ENCODE assay signal across 19 cellular contexts in the genomic region with DNA sequence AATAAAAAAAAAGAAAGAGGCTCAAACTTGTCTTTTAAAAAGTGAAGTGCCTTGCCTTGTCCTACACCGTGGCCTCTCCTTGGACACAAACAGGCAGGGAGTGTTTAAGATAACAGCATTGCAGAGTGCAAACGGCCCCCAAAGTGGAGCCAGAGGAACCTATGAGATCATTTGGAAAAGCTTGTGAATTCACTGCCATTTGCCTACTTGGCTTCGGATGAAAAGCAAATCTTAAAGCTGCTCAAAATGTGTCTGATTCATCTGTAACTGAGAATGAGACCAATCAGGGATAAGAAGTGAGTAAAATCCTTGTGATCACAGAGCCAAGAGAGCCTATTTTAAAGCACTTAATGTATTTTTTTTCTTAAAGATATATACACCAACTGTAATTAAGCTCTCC.
DNase-seq lines count a peak whose midpoint lies in the region; ATAC-seq, FAIRE-seq and TF ChIP-seq lines count a peak whose summit lies in the region.
"Had no signal": no experiment of that assay in that cellular context is flagged by ENCODE, and none has a peak within 500 bp of the region (broad histone marks: within the 10 kb centered on the region; RNA-seq: fewer than 3 reads in every experiment).

No MANE protein-coding gene starts in this region.

- H4K20me1 ChIP-seq in GM23248 (ENCODE audit: insufficient read depth), result no peaks in the 10 kb centered on the region
- no peaks in the 10 kb centered on the region for H4K20me1 ChIP-seq in HepG2 (ENCODE audit: insufficient read depth, low read length)

- DNase-seq in GM23248 (peak; percentile 60), SK-MEL-5 (ENCODE audit: low read depth, low spot score) (peak; percentile 15), fibroblast of gingiva (ENCODE audit: low read depth) (peak; percentile 36), neuronal stem cell (ENCODE audit: low spot score) (no peak), HepG2 (ENCODE audit: low spot score) (no peak), small intestine (no peak), NCI-H345 treated with DMSO at 0.1 percent for 48 hours (lab: John Stamatoyannopoulos, UW; ENCODE audit: unreplicated experiment) (no peak)
- DNase-seq: activated CD4-positive, alpha-beta T cell treated with anti-CD3 and anti-CD28 coated beads, Interleukin-2, amount 50 U/mL, for 4 hours; activated naive CD8-positive, alpha-beta T cell treated with anti-CD3 and anti-CD28 coated beads, Interleukin-2, amount 10 ng/mL, durations not matched to agents 7 days and 5 days; activated T-cell treated with anti-CD3 and anti-CD28 coated beads, Interleukin-2, amount 50 U/mL, for 72 hours; AML-193; Calu3; cerebellar nuclear complex; HCEC 1CT; natural killer cell; NCI-H187 treated with DMSO at 0.1 percent for 48 hours; PC-9 had no signal

- no peaks in the 10 kb centered on the region for H3K9me3 ChIP-seq in GM23248 (ENCODE audit: low read depth)
- H3K9me3 ChIP-seq in neuronal stem cell (replicated peaks in 1 of 2; ENCODE audit: control insufficient read depth in 2 of 2, insufficient read depth in 1 of 2, low read depth in 1 of 2, low read length in 2 of 2), result peaks cover 0 to under 1% of the 10 kb centered on the region in 2 donors
- no peaks in the 10 kb centered on the region for H3K9me3 ChIP-seq in HepG2 (ENCODE audit: low read length)
- no peaks in the 10 kb centered on the region for H3K9me3 ChIP-seq in small intestine (ENCODE audit: control insufficient read depth, low read depth)
- H3K9me3 ChIP-seq: suprapubic skin had no signal

- CTCF ChIA-PET in HepG2 (lab: Yijun Ruan, JAX; ENCODE audit: low intra/inter-chr PET ratio, low total read pairs), result no interaction called here

- no peak overlapping the region for H2BK5ac ChIP-seq in neuronal stem cell (ENCODE audit: low read length)

- H2BK15ac ChIP-seq in neuronal stem cell (ENCODE audit: low read length), result no peak overlapping the region

- no peak overlapping the region for H3K23ac ChIP-seq in neuronal stem cell (ENCODE audit: low read depth, low read length, poor library complexity)

- BruUV-seq in HepG2 (replicated peaks; lab: Mats Ljungman, UMichigan), result no TSS peak

- H3K14ac ChIP-seq in neuronal stem cell (ENCODE audit: low read length), result no peak overlapping the region

- in situ Hi-C loops in GM23248 (cut with MboI) (no loop called here), SK-MEL-5 (cut with HindIII; ENCODE audit: low pct_unique_long_range_greater_than_20kb, low sequenced_read_pairs) (no loop called here), HepG2 (cut with HindIII; ENCODE audit: extremely low pct_ligation_motif_present, low pct_unique_long_range_greater_than_20kb) (no loop called here)

- POLR2A ChIA-PET in HepG2 (lab: Yijun Ruan, JAX), result no interaction called here

- H3K9ac ChIP-seq in GM23248 (no peak overlapping the region), neuronal stem cell (ENCODE audit: low read depth, low read length, poor library complexity) (no peak overlapping the region), HepG2 (ENCODE audit: insufficient read depth, low read depth, low read length) (no peak overlapping the region)

- no peaks in the 10 kb centered on the region for H3K36me3 ChIP-seq in GM23248 (ENCODE audit: low read depth)
- H3K36me3 ChIP-seq in neuronal stem cell (replicated peaks in 1 of 2; ENCODE audit: control insufficient read depth in 2 of 2, insufficient read depth in 2 of 2, low read length in 2 of 2), result no peaks in the 10 kb centered on the region
- no peaks in the 10 kb centered on the region for H3K36me3 ChIP-seq in HepG2 (replicated peaks in 1 of 2; ENCODE audit: control insufficient read depth in 1 of 2, insufficient read depth in 2 of 2, low read length in 2 of 2)
- no peaks in the 10 kb centered on the region for H3K36me3 ChIP-seq in small intestine (ENCODE audit: control insufficient read depth in 2 of 2, insufficient read depth in 2 of 2, low read length in 2 of 2)
- H3K36me3 ChIP-seq: suprapubic skin had no signal

- no peak overlapping the region for H2AK5ac ChIP-seq in neuronal stem cell (ENCODE audit: low read depth, low read length)

- H3K27ac ChIP-seq in GM23248 (no peak overlapping the region), neuronal stem cell (replicated peaks; ENCODE audit: low read length) (no peak overlapping the region), HepG2 (ENCODE audit: extremely low read length, insufficient read depth, low read length) (no peak overlapping the region), small intestine (ENCODE audit: low read depth in 1 of 2, low read length in 1 of 2) (no peak overlapping the region)
- H3K27ac ChIP-seq: PC-9, suprapubic skin had no signal

- FAIRE-seq in HepG2 (lab: Jason Lieb, UNC) (no peak), small intestine (lab: Jason Lieb, UNC) (no peak)

- no peak for TF ChIP-seq RAD21 in HepG2 (CRISPR knock-in tag; IDR thresholded peaks at IDR 0.05)

- H3K4ac ChIP-seq in neuronal stem cell (ENCODE audit: low read length), result no peak overlapping the region

- H2BK120ac ChIP-seq in neuronal stem cell (ENCODE audit: low read depth, low read length), result no peak overlapping the region

- H3K79me2 ChIP-seq in GM23248 (ENCODE audit: insufficient read depth), result no peaks in the 10 kb centered on the region
- no peaks in the 10 kb centered on the region for H3K79me2 ChIP-seq in HepG2 (ENCODE audit: insufficient read depth, low read length)

- H3K4me3 ChIP-seq in GM23248, result no peak overlapping the region
- no peak overlapping the region for H3K4me3 ChIP-seq in neuronal stem cell (ENCODE audit: low read length in 2 of 2)
- no peak overlapping the region for H3K4me3 ChIP-seq in HepG2 (replicated peaks in 1 of 3; ENCODE audit: insufficient read depth in 1 of 3, low read depth in 2 of 3, low read length in 3 of 3)
- H3K4me3 ChIP-seq in small intestine (ENCODE audit: low read depth in 1 of 2, low read length in 2 of 2), result no peak overlapping the region
- H3K4me3 ChIP-seq: PC-9, suprapubic skin had no signal

- no peak for ATAC-seq in HepG2
- no peak for ATAC-seq in GM18519 (IDR thresholded peaks at IDR 0.05; ENCODE audit: low FRiP score, unreplicated experiment)
- ATAC-seq: activated T-cell treated with anti-CD3 and anti-CD28 coated beads, Interleukin-2, amount 50 U/mL, for 72 hours; natural killer cell had no signal

- H3F3A ChIP-seq in GM23248 (ENCODE audit: insufficient read depth), result no peaks in the 10 kb centered on the region

- 5 to 14% methylated on average over 3 of the region's 3 CpGs for WGBS in GM23248 (ENCODE audit: low coverage in 1 of 2, low lambda C conversion rate in 2 of 2, missing lambda C conversion rate in 2 of 2), 2 experiments
- whole genome bisulfite sequencing in neuronal stem cell (ENCODE audit: extremely low coverage in 2 of 2, insufficient read length in 2 of 2, insufficient replicate concordance in 1 of 2), 2 donors, result no CpG with 5 or more reads among the region's 3 CpGs
- WGBS in HepG2 (ENCODE audit: low lambda C conversion rate), result 8% methylated on average over 3 of the region's 3 CpGs
- 34 to 45% (median 43%) methylated on average over 3 of the region's 3 CpGs for WGBS in small intestine, 3 donors

- H4K8ac ChIP-seq in neuronal stem cell (ENCODE audit: low read depth, low read length), result no peak overlapping the region

- peak overlapping the region; percentile 42 for H3K4me2 ChIP-seq in GM23248 (ENCODE audit: unreplicated experiment)
- no peak overlapping the region for H3K4me2 ChIP-seq in neuronal stem cell (ENCODE audit: insufficient read depth, low read length, poor library complexity, severe bottlenecking)
- H3K4me2 ChIP-seq in HepG2 (ENCODE audit: low read depth, low read length), result no peak overlapping the region
- H3K4me2 ChIP-seq: PC-9 had no signal

- H3K79me1 ChIP-seq in neuronal stem cell (ENCODE audit: low read depth, low read length), result no peaks in the 10 kb centered on the region

- no peak for TF ChIP-seq POLR2A in HepG2 (IDR thresholded peaks at IDR 0.05; ENCODE audit: insufficient read depth in 1 of 2, low read depth in 2 of 2, low read length in 2 of 2)

- H2BK12ac ChIP-seq in neuronal stem cell (ENCODE audit: low read length), result no peak overlapping the region

- no peak overlapping the region for H3K18ac ChIP-seq in neuronal stem cell (ENCODE audit: low read length)

- no peak overlapping the region for H2AFZ ChIP-seq in GM23248
- peak overlapping the region; percentile 27 for H2AFZ ChIP-seq in neuronal stem cell (ENCODE audit: low read length)
- H2AFZ ChIP-seq in HepG2 (ENCODE audit: low read length), result no peak overlapping the region
- H2AFZ ChIP-seq: PC-9 had no signal

- TF ChIP-seq EP300 in HepG2 (IDR thresholded peaks at IDR 0.05; ENCODE audit: low read depth in 2 of 2, low read length in 2 of 2) (no peak), HepG2 (CRISPR knock-in tag; IDR thresholded peaks at IDR 0.05; ENCODE audit: borderline replicate concordance) (no peak)

- no peak overlapping the region for H4K91ac ChIP-seq in neuronal stem cell (ENCODE audit: low read depth, low read length, poor library complexity)

- no peak for TF ChIP-seq CTCF in HepG2 (CRISPR knock-in tag; IDR thresholded peaks at IDR 0.05)

- no peaks in the 10 kb centered on the region for H3K9me2 ChIP-seq in GM23248 (ENCODE audit: insufficient read depth)

- peaks cover 7% of the 10 kb centered on the region; the same call in 1 of the 2 replicates for H3K27me3 ChIP-seq in GM23248 (replicated peaks; ENCODE audit: insufficient read depth)
- no peaks in the 10 kb centered on the region for H3K27me3 ChIP-seq in neuronal stem cell (ENCODE audit: control insufficient read depth in 3 of 3, insufficient read depth in 3 of 3, low read depth in 1 of 3, low read length in 3 of 3)
- 0 out of 5 replicates have a peak, but pooled peaks cover 0 to 3% of the 10 kb centered on the region in 2 experiments for H3K27me3 ChIP-seq in HepG2 (ENCODE audit: control insufficient read depth in 1 of 2, insufficient read depth in 2 of 2, low read length in 2 of 2)
- no peaks in the 10 kb centered on the region for H3K27me3 ChIP-seq in small intestine (ENCODE audit: control insufficient read depth in 2 of 2, insufficient read depth in 2 of 2, low read length in 2 of 2)
- H3K27me3 ChIP-seq: suprapubic skin had no signal

- H3K4me1 ChIP-seq in GM23248 (ENCODE audit: insufficient read depth) (no peaks in the 10 kb centered on the region; the same call in 1 of the 2 replicates), neuronal stem cell (ENCODE audit: control insufficient read depth in 2 of 2, insufficient read depth in 1 of 2, low read depth in 1 of 2, low read length in 2 of 2) (peaks cover 4 to 11% of the 10 kb centered on the region in 2 donors), HepG2 (ENCODE audit: insufficient read depth, low read length) (no peaks in the 10 kb centered on the region), small intestine (ENCODE audit: control insufficient read depth in 2 of 2, insufficient read depth in 1 of 2, low read depth in 1 of 2, low read length in 1 of 2) (no peaks in the 10 kb centered on the region)
- H3K4me1 ChIP-seq: suprapubic skin had no signal

- intact Hi-C loops in HepG2 (cut with micrococcal nuclease; ENCODE audit: unreplicated experiment), result no loop called here

TF ChIP-seq in HepG2, 621 proteins besides CTCF, POLR2A, EP300 and RAD21 (continues in another document):
- TF ChIP-seq CHCHD3 (CRISPR knock-in tag; IDR thresholded peaks at IDR 0.05) (no peak), MIER3 (CRISPR knock-in tag; IDR thresholded peaks at IDR 0.05; ENCODE audit: borderline replicate concordance) (no peak), ZNF251 (CRISPR knock-in tag; IDR thresholded peaks at IDR 0.05) (no peak), ZBTB7A (CRISPR knock-in tag; IDR thresholded peaks at IDR 0.05) (no peak), ZNF333 (CRISPR knock-in tag; IDR thresholded peaks at IDR 0.05; ENCODE audit: borderline replicate concordance) (no peak)

Comparison
In these comparisons a context has a peak if more than half of its experiments do, and no peak if none do; other contexts are left out.
1. DNase-seq: peak in GM23248 (single experiment), SK-MEL-5 (single experiment) and fibroblast of gingiva (single experiment); none in neuronal stem cell (single experiment), HepG2 (single experiment), small intestine (single experiment) and NCI-H345 treated with DMSO at 0.1 percent for 48 hours (single experiment).